ENCODE assay signal across 1 cellular context in the genomic region with DNA sequence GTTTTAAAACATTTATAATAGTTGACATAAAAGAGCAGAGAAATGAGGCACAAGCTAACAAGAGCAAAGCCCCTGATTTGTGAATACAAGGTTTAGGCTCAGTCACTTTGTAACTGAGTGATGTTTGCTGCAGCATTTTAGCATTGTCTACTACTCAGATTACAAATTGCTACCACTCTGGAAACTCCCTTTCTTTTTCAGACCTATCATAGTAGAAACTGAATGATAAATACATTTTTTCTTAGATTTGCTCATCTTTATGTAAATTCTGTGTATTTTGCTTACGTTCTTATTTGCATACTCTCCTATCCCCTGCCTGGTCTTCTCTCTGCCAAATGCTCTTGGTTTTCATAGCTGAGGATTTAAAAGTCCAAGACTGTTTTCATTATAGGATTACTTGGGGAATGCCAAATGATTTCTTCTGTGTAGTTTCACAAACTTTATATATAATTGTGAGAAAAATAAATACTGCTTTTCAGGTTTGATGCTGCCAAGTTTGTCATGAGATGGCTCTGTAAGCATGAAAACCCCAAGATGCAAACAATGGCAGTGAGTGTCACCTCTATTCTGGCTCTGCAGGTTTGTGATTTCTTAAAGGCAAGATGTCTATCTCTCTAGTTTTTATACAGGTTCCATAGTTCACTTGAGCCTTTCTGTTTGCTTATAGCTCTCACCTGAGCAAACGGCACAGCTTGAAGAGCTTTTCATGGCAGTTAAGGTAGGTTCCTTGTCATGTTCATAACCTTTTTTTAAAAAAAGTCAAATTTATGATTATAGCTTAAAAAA.
TF ChIP-seq lines count a peak whose summit lies in the region.

No MANE protein-coding gene starts in this region.

TF ChIP-seq in GM23338, 12 proteins besides CTCF, POLR2A, EP300 and RAD21 (continued from another document):
- TF ChIP-seq, protein P1, sequence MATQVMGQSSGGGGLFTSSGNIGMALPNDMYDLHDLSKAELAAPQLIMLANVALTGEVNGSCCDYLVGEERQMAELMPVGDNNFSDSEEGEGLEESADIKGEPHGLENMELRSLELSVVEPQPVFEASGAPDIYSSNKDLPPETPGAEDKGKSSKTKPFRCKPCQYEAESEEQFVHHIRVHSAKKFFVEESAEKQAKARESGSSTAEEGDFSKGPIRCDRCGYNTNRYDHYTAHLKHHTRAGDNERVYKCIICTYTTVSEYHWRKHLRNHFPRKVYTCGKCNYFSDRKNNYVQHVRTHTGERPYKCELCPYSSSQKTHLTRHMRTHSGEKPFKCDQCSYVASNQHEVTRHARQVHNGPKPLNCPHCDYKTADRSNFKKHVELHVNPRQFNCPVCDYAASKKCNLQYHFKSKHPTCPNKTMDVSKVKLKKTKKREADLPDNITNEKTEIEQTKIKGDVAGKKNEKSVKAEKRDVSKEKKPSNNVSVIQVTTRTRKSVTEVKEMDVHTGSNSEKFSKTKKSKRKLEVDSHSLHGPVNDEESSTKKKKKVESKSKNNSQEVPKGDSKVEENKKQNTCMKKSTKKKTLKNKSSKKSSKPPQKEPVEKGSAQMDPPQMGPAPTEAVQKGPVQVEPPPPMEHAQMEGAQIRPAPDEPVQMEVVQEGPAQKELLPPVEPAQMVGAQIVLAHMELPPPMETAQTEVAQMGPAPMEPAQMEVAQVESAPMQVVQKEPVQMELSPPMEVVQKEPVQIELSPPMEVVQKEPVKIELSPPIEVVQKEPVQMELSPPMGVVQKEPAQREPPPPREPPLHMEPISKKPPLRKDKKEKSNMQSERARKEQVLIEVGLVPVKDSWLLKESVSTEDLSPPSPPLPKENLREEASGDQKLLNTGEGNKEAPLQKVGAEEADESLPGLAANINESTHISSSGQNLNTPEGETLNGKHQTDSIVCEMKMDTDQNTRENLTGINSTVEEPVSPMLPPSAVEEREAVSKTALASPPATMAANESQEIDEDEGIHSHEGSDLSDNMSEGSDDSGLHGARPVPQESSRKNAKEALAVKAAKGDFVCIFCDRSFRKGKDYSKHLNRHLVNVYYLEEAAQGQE (IDR thresholded peaks at IDR 0.05; ENCODE audit: unreplicated experiment): no peak
- TF ChIP-seq JUNB (IDR thresholded peaks at IDR 0.05; ENCODE audit: unreplicated experiment) (no peak), EZH2phosphoT487 (IDR thresholded peaks at IDR 0.05; ENCODE audit: unreplicated experiment) (no peak), ZNF331 (CRISPR knock-in tag; IDR thresholded peaks at IDR 0.05; ENCODE audit: low read depth) (no peak), EZH2 (IDR thresholded peaks at IDR 0.05; ENCODE audit: low read depth, unreplicated experiment) (no peak)
- TF ChIP-seq, protein P2, sequence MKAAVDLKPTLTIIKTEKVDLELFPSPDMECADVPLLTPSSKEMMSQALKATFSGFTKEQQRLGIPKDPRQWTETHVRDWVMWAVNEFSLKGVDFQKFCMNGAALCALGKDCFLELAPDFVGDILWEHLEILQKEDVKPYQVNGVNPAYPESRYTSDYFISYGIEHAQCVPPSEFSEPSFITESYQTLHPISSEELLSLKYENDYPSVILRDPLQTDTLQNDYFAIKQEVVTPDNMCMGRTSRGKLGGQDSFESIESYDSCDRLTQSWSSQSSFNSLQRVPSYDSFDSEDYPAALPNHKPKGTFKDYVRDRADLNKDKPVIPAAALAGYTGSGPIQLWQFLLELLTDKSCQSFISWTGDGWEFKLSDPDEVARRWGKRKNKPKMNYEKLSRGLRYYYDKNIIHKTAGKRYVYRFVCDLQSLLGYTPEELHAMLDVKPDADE (IDR thresholded peaks at IDR 0.05): no peak
TF ChIP-seq in GM23338: peak in this region for 0.
